Comparison of ENCODE assay signal across 8 cellular contexts in the genomic region with DNA sequence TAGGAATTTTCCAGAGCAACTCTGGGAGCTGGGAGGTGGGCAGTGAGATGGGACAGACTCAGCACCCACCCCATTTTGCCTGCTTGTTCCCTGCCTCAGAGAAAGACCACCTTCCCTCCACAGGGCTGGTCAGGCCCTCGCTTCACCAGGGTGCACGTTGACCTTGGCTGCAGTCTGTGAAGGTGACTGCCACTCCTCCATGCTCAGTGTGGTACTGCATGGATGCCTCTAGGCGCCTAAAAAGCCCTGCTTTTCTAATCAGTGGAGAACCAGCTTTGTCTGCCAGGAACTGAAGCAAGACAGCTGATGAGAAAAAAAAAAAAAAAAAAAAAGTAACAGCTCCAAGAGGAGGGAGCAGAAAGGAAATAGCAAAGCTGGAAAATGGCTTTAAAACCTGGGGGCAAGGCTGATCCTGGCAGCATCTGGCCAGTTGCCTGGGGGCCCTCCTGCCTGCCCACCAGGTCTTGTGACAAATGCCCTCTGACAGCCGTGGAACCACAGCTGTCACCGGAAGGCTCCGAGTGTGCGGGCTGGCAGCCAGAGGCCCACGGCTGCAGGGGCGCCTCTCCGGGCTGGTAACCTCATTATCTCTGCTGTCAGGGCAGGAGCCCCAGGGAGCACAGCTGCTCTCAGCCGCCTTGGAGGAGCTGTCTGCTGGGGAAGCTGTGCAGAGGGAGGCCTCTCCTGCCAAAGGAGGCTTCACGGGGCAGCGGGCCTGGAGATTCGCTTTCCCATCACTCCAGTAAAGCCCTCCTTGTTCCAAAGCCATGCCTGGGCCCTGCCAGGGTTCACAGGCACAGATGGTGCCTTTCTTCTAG. TPM values are rescaled to one million over a fixed set of nuclear protein-coding genes. Genes with fewer than 3 reads are reported as not detected.
DNase-seq lines count a peak whose midpoint lies in the region; ATAC-seq and TF ChIP-seq lines count a peak whose summit lies in the region.

No MANE protein-coding gene starts in this region.

- POLR2A ChIA-PET in MCF 10A (lab: Yijun Ruan, JAX), result no interaction called here

- no peak overlapping the region for H3K27ac Mint-ChIP-seq in MCF 10A (ENCODE audit: low read depth, unreplicated experiment)
- no peak overlapping the region for H3K27ac Mint-ChIP-seq in activated T-cell treated with anti-CD3 and anti-CD28 coated beads, Interleukin-2, amount 50 U/mL, for 24 hours

- no peak for TF ChIP-seq CTCF in MCF 10A (IDR thresholded peaks at IDR 0.05; ENCODE audit: unreplicated experiment)

- intact Hi-C loops in MCF 10A (cut with micrococcal nuclease), result no loop called here

- ATAC-seq in GM18505 (IDR thresholded peaks at IDR 0.05; ENCODE audit: unreplicated experiment) (peak; percentile 49), left lobe of liver (peak; percentile 28), GM21529 (IDR thresholded peaks at IDR 0.05; ENCODE audit: unreplicated experiment) (no peak)

- no peak for TF ChIP-seq POLR2A in GM18505 (IDR thresholded peaks at IDR 0.05; ENCODE audit: borderline replicate concordance, extremely low read depth, insufficient read depth, insufficient read length)

- H3K9me3 Mint-ChIP-seq in MCF 10A (ENCODE audit: unreplicated experiment), result no peaks in the 10 kb centered on the region
- H3K9me3 Mint-ChIP-seq in activated T-cell treated with anti-CD3 and anti-CD28 coated beads, Interleukin-2, amount 50 U/mL, for 24 hours, result no peaks in the 10 kb centered on the region

- DNase-seq in M059J (ENCODE audit: low read depth), result peak; percentile 86
- DNase-seq in astrocyte of the hippocampus (ENCODE audit: low read depth, low spot score), result peak; percentile 54
- DNase-seq in left lobe of liver (ENCODE audit: low spot score), result no peak
- DNase-seq in superior temporal gyrus (ENCODE audit: extremely low spot score), result peak; percentile 83
- DNase-seq in MCF 10A (ENCODE audit: unreplicated experiment), result no peak
- no peak for DNase-seq in activated T-cell treated with anti-CD3 and anti-CD28 coated beads, Interleukin-2, amount 50 U/mL, for 24 hours

- H3K4me1 Mint-ChIP-seq in MCF 10A (ENCODE audit: insufficient read depth, unreplicated experiment), result peaks cover 9% of the 10 kb centered on the region
- H3K4me1 Mint-ChIP-seq in activated T-cell treated with anti-CD3 and anti-CD28 coated beads, Interleukin-2, amount 50 U/mL, for 24 hours (ENCODE audit: low read depth), result peaks cover 10% of the 10 kb centered on the region

- no peak overlapping the region for H3K4me3 Mint-ChIP-seq in MCF 10A (ENCODE audit: unreplicated experiment)
- H3K4me3 Mint-ChIP-seq in activated T-cell treated with anti-CD3 and anti-CD28 coated beads, Interleukin-2, amount 50 U/mL, for 24 hours, result no peak overlapping the region

- BruUV-seq in MCF 10A (replicated peaks; lab: Mats Ljungman, UMichigan), result no TSS peak

- no peaks in the 10 kb centered on the region for H3K27me3 Mint-ChIP-seq in MCF 10A (ENCODE audit: insufficient read depth, unreplicated experiment)
- peaks cover 2% of the 10 kb centered on the region for H3K27me3 Mint-ChIP-seq in activated T-cell treated with anti-CD3 and anti-CD28 coated beads, Interleukin-2, amount 50 U/mL, for 24 hours

- CTCF ChIA-PET in MCF 10A (lab: Yijun Ruan, JAX), result interaction anchor here (0.6 to 1.6 kb wide), 4 partner anchors 11 to 234 kb away, joined by 3 to 4 read pairs (median 3); no protein-coding TSS in a partner anchor

- H3K36me3 Mint-ChIP-seq in MCF 10A (ENCODE audit: insufficient read depth, unreplicated experiment), result no peaks in the 10 kb centered on the region
- no peaks in the 10 kb centered on the region for H3K36me3 Mint-ChIP-seq in activated T-cell treated with anti-CD3 and anti-CD28 coated beads, Interleukin-2, amount 50 U/mL, for 24 hours (ENCODE audit: low read depth)

RNA-seq across cellular contexts. Expression of a gene that starts 13.7 kb away (rescaled TPM):
- total RNA-seq in M059J (2014; rRNA removed; shearing (Covaris generic)), result 1.9 and 2.8 TPM in 2 replicates
- total RNA-seq in left lobe of liver, result 0.13 TPM
- 0.66 and 1.1 TPM in 2 replicates for total RNA-seq in MCF 10A (2022)

Comparison
In these comparisons a context has a peak if more than half of its experiments do, and no peak if none do; other contexts are left out.
1. DNase-seq: peak in M059J (single experiment), astrocyte of the hippocampus (single experiment) and superior temporal gyrus (single experiment); none in left lobe of liver (single experiment), MCF 10A (single experiment) and activated T-cell treated with anti-CD3 and anti-CD28 coated beads, Interleukin-2, amount 50 U/mL, for 24 hours (single experiment).